ENCODE assay signal across 8 cellular contexts in the genomic region with DNA sequence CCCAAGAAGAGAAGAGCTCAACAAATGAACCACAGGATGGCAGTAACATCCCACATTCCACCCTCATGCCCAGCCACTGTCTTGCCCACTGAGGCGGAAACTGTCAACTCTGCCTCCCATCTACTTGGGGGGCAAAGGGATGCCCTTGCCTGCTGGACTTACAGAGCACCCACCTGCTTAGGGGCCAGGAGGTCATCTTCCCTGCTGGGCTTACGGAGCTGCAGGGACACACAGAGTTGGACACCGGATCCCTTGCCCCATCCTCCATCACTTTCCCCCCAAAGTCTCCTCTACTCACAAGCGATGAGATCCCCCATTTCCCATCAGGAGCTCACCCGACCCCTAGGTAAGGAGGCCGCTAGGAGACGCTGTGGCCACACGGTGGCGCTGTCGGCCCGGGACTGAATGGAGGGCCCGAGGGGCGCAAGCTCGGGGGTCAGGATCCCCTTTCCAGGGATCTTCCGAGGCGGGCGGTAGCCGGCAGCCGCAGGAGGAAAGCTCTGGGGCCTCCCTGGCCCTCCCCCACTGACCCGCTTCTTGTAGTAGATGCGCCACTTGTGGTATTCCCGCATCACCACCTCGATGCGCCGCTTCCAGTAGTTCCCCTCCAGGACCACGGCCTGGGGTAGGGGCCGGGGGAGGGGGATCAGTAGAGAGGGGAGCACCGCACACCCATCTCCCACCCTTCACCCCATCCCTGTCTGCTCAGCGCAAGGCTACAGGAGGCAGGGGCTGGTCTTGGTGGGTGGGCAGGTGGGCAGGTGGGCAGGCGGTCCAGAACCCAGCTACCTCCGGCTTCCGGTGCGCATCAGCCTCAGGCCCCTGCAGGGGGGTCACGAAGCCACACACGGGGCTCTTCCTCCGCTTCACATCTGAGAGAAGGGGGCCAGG. TPM values are rescaled to one million over a fixed set of nuclear protein-coding genes. Genes with fewer than 3 reads are reported as not detected.
A peak's percentile ranks its signal among the peaks of the same experiment; 100 is the strongest.
DNase-seq lines count a peak whose midpoint lies in the region; ATAC-seq, FAIRE-seq and TF ChIP-seq lines count a peak whose summit lies in the region.

No MANE protein-coding gene starts in this region.

- DNase-seq in G401 (ENCODE audit: low spot score) (peak; percentile 48), M059J (ENCODE audit: low read depth) (peak; percentile 48), activated B cell treated with CpG ODN at 0.5 μM for 24 hours (peak; percentile 66), bronchial epithelial cell (ENCODE audit: low read depth) (no peak), kidney glomerular epithelial cell (lab: John Stamatoyannopoulos, UW) (peak; percentile 20), GF-D8 (lab: John Stamatoyannopoulos, UW) (no peak)
- peak; percentile 37 to 64 (median 49) for DNase-seq in stimulated activated CD4-positive, alpha-beta T cell treated with anti-CD3 and anti-CD28 coated beads, TNF-alpha, amount 100 ng/mL, for 4 hours (ENCODE audit: low read depth in 3 of 3)

- no peak overlapping the region for H3K4me3 ChIP-seq in bronchial epithelial cell (ENCODE audit: low read depth, low read length)

- no peaks in the 10 kb centered on the region for H3K9me3 Mint-ChIP-seq in activated B cell treated with CpG ODN at 0.5 μM for 24 hours

- no peak overlapping the region for H3K27ac Mint-ChIP-seq in activated B cell treated with CpG ODN at 0.5 μM for 24 hours

- no peaks in the 10 kb centered on the region for H3K36me3 Mint-ChIP-seq in activated B cell treated with CpG ODN at 0.5 μM for 24 hours (ENCODE audit: low read depth)

- peak; percentile 67 for ATAC-seq in activated B cell treated with CpG ODN at 0.5 μM for 24 hours (ENCODE audit: low read depth)
- no peak for ATAC-seq in GM18873 (IDR thresholded peaks at IDR 0.05; ENCODE audit: low FRiP score, unreplicated experiment)

- H3K27me3 ChIP-seq in bronchial epithelial cell (ENCODE audit: control insufficient read depth, insufficient read depth, low read length) = peaks cover 6% of the 10 kb centered on the region

- CTCF ChIA-PET in activated B cell treated with CpG ODN at 0.5 μM for 24 hours (lab: Charles Lee) = interaction anchor here (0.6 to 7.1 kb wide), 16 partner anchors 9 to 420 kb away, joined by 3 to 63 read pairs (median 4); partner anchors contain the start of gene ABHD11

- TF ChIP-seq CTCF in activated B cell treated with CpG ODN at 0.5 μM for 24 hours (IDR thresholded peaks at IDR 0.05) (no peak), bronchial epithelial cell (IDR thresholded peaks at IDR 0.05; ENCODE audit: insufficient read depth, low read length, severe bottlenecking) (peak; percentile 86)

- no peaks in the 10 kb centered on the region for H3K36me3 ChIP-seq in bronchial epithelial cell (ENCODE audit: control insufficient read depth, insufficient read depth, low read length)

- POLR2A ChIA-PET in activated B cell treated with CpG ODN at 0.5 μM for 24 hours (lab: Charles Lee) = interaction anchor here (0.7 kb wide), 1 partner anchor 49 kb away, joined by 9 read pairs; no protein-coding TSS in a partner anchor

- intact Hi-C loops in activated B cell treated with CpG ODN at 0.5 μM for 24 hours (cut with micrococcal nuclease) = loop anchor here (1.0 kb wide), 4 partner anchors 60 to 248 kb away; partner anchors contain the start of gene VPS37D

- in situ Hi-C loops in G401 (cut with HindIII; ENCODE audit: low sequenced_read_pairs) = no loop called here

- peaks cover 39% of the 10 kb centered on the region for H3K27me3 Mint-ChIP-seq in activated B cell treated with CpG ODN at 0.5 μM for 24 hours

- H3K4me3 Mint-ChIP-seq in activated B cell treated with CpG ODN at 0.5 μM for 24 hours = no peak overlapping the region

- H3K4me1 Mint-ChIP-seq in activated B cell treated with CpG ODN at 0.5 μM for 24 hours = peaks cover 1% of the 10 kb centered on the region

- no peak for FAIRE-seq in bronchial epithelial cell (lab: Jason Lieb, UNC)

RNA-seq across cellular contexts. Expression of gene MLXIPL, which starts 17.3 kb away (rescaled TPM):
- total RNA-seq in G401 (2014; rRNA removed; shearing (Covaris generic)) = not detected in 2 replicates
- total RNA-seq in M059J (2014; rRNA removed; shearing (Covaris generic)) = 0.07 and 0.71 TPM in 2 replicates
- total RNA-seq in activated B cell treated with CpG ODN at 0.5 μM for 24 hours = not detected in 2 replicates
- under 0.01 TPM in 1 of 2 replicates, not detected in the other for total RNA-seq in bronchial epithelial cell

RNA-seq across cellular contexts. Expression of gene TBL2, which starts 28.7 kb away (rescaled TPM):
- 108 and 114 TPM in 2 replicates for total RNA-seq in G401 (2014; rRNA removed; shearing (Covaris generic))
- total RNA-seq in M059J (2014; rRNA removed; shearing (Covaris generic)) = 59.8 and 81.0 TPM in 2 replicates
- 26.1 and 33.5 TPM in 2 replicates for total RNA-seq in activated B cell treated with CpG ODN at 0.5 μM for 24 hours
- total RNA-seq in bronchial epithelial cell = 63.4 and 78.7 TPM in 2 replicates

RNA-seq across cellular contexts. Expression of gene BCL7B, which starts 49.6 kb away (rescaled TPM):
- total RNA-seq in G401 (2014; rRNA removed; shearing (Covaris generic)) = 43.6 and 57.5 TPM in 2 replicates
- total RNA-seq in M059J (2014; rRNA removed; shearing (Covaris generic)) = 60.7 and 68.3 TPM in 2 replicates
- 62.0 and 62.6 TPM in 2 replicates for total RNA-seq in activated B cell treated with CpG ODN at 0.5 μM for 24 hours
- 21.3 and 23.6 TPM in 2 replicates for total RNA-seq in bronchial epithelial cell

Comparison
In these comparisons a context has a peak if more than half of its experiments do, and no peak if none do; other contexts are left out.
1. DNase-seq: peak in G401 (single experiment), M059J (single experiment), activated B cell treated with CpG ODN at 0.5 μM for 24 hours (single experiment), kidney glomerular epithelial cell (single experiment) and stimulated activated CD4-positive, alpha-beta T cell treated with anti-CD3 and anti-CD28 coated beads, TNF-alpha, amount 100 ng/mL, for 4 hours (3 of 3); none in bronchial epithelial cell (single experiment) and GF-D8 (single experiment).